Comparison of ENCODE assay signal across 22 cellular contexts in genomic region chr6:46393161-46393939, GRCh38.
"Had no signal": no experiment of that assay in that cellular context is flagged by ENCODE, and none has a peak within 500 bp of the region (broad histone marks: within the 10 kb centered on the region; RNA-seq: fewer than 3 reads in every experiment).

No MANE protein-coding gene starts in this region.

- H3K36me3 ChIP-seq: adrenal gland, cardiac muscle cell, ovary, spleen, WERI-Rb-1 had no signal

- H3K9me3 ChIP-seq: adrenal gland, mucosa of descending colon, ovary had no signal

- H3K27ac ChIP-seq: adrenal gland, cardiac muscle cell, epithelial cell of prostate, foreskin keratinocyte, ovary, spleen, WERI-Rb-1 had no signal

- H3K4me1 Mint-ChIP-seq: memory B cell had no signal

- ATAC-seq: activated naive CD4-positive, alpha-beta T cell treated with anti-CD3 and anti-CD28 coated beads, Interleukin-2, amount 50 U/mL, for 72 hours; foreskin keratinocyte; mucosa of descending colon; naive thymus-derived CD4-positive, alpha-beta T cell; sciatic nerve had no signal

- H3K9me3 Mint-ChIP-seq: endodermal cell, type B pancreatic cell had no signal

- H3K36me3 Mint-ChIP-seq: activated naive CD4-positive, alpha-beta T cell treated with anti-CD3 and anti-CD28 coated beads, Interleukin-2, amount 50 U/mL, for 72 hours; memory B cell; naive thymus-derived CD4-positive, alpha-beta T cell; type B pancreatic cell had no signal

- H3K4me3 Mint-ChIP-seq: endodermal cell; memory B cell; naive thymus-derived CD4-positive, alpha-beta T cell; type B pancreatic cell had no signal

- H3K4me1 ChIP-seq: adrenal gland, foreskin keratinocyte, spleen had no signal

- H3K27me3 ChIP-seq: adrenal gland, cardiac muscle cell, ovary, spleen had no signal

- FAIRE-seq: colon had no signal

- H3K4me3 ChIP-seq: adrenal gland, cardiac muscle cell, mucosa of descending colon, ovary, spleen had no signal

- DNase-seq: activated CD4-positive, alpha-beta T cell treated with anti-CD3 and anti-CD28 coated beads for 1 hour; activated CD8-positive, alpha-beta memory T cell treated with anti-CD3 and anti-CD28 coated beads for 24 hours; activated CD8-positive, alpha-beta memory T cell treated with anti-CD3 and anti-CD28 coated beads, Interleukin-2, amount 50 U/mL, for 48 hours; activated effector memory CD4-positive, alpha-beta T cell treated with Interleukin-2 at 50 U/mL for 16 hours; activated T-cell treated with anti-CD3 and anti-CD28 coated beads, Interleukin-2, amount 50 U/mL, for 48 hours; adrenal gland; endodermal cell; foreskin keratinocyte; glutamatergic neuron; mucosa of descending colon; naive thymus-derived CD4-positive, alpha-beta T cell; ovary; spleen; stimulated activated naive CD4-positive, alpha-beta T cell; WERI-Rb-1 had no signal

- H3K27ac Mint-ChIP-seq: activated naive CD4-positive, alpha-beta T cell treated with anti-CD3 and anti-CD28 coated beads, Interleukin-2, amount 50 U/mL, for 72 hours; endodermal cell; memory B cell; naive thymus-derived CD4-positive, alpha-beta T cell; type B pancreatic cell had no signal
